1 cellular context compared by ENCODE assay signal in genomic region chr17:38701504-38702165, GRCh38.
TF ChIP-seq lines count a peak whose summit lies in the region.

No MANE protein-coding gene starts in this region.

TF ChIP-seq in HepG2, 621 proteins besides CTCF, POLR2A, EP300 and RAD21 (continued from another document and continues in another):
- TF ChIP-seq AKNA (CRISPR knock-in tag; IDR thresholded peaks at IDR 0.05; ENCODE audit: borderline replicate concordance) (no peak), GLMP (CRISPR knock-in tag; IDR thresholded peaks at IDR 0.05; ENCODE audit: borderline replicate concordance) (no peak), THYN1 (CRISPR knock-in tag; IDR thresholded peaks at IDR 0.05; ENCODE audit: borderline replicate concordance, low read depth) (0 out of 2 replicates have a peak, but pooled peaks have one; percentile 18), ZNF570 (CRISPR knock-in tag; IDR thresholded peaks at IDR 0.05; ENCODE audit: borderline replicate concordance) (no peak), ZNF503 (CRISPR knock-in tag; IDR thresholded peaks at IDR 0.05) (peak; percentile 43; the same call in 1 of the 2 replicates), ZNF574 (CRISPR knock-in tag; IDR thresholded peaks at IDR 0.05) (no peak; the same call in 1 of the 2 replicates), NFRKB (IDR thresholded peaks at IDR 0.05) (no peak), ZNF879 (CRISPR knock-in tag; IDR thresholded peaks at IDR 0.05) (no peak), ZNF564 (CRISPR knock-in tag; IDR thresholded peaks at IDR 0.05) (no peak), KLF16 (CRISPR knock-in tag; IDR thresholded peaks at IDR 0.05) (peak in 1 of 2 experiments; percentile 2; a peak in 1 of 4 replicates), ZNF562 (CRISPR knock-in tag; IDR thresholded peaks at IDR 0.05; ENCODE audit: borderline replicate concordance) (no peak), BHLHE40 (IDR thresholded peaks at IDR 0.05; ENCODE audit: low read length) (peak; percentile 15; the same call in 1 of the 2 replicates), ZMAT5 (CRISPR knock-in tag; IDR thresholded peaks at IDR 0.05; ENCODE audit: borderline replicate concordance, low read depth) (no peak), GMEB1 (CRISPR knock-in tag; IDR thresholded peaks at IDR 0.05; ENCODE audit: borderline replicate concordance) (no peak), ZNF777 (CRISPR knock-in tag; IDR thresholded peaks at IDR 0.05) (no peak), KDM2A (CRISPR knock-in tag; IDR thresholded peaks at IDR 0.05; ENCODE audit: borderline replicate concordance, low read depth) (no peak), ZNF550 (CRISPR knock-in tag; IDR thresholded peaks at IDR 0.05; ENCODE audit: borderline replicate concordance) (peak; percentile 82; the same call in 1 of the 2 replicates), ZNF713 (CRISPR knock-in tag; IDR thresholded peaks at IDR 0.05) (no peak), MED13 (CRISPR knock-in tag; IDR thresholded peaks at IDR 0.05) (no peak), NAIF1 (CRISPR knock-in tag; IDR thresholded peaks at IDR 0.05; ENCODE audit: borderline replicate concordance) (no peak), CSRNP1 (CRISPR knock-in tag; IDR thresholded peaks at IDR 0.05) (no peak), MIXL1 (CRISPR knock-in tag; IDR thresholded peaks at IDR 0.05) (0 out of 2 replicates have a peak, but pooled peaks have one; percentile 9), ZBTB14 (CRISPR knock-in tag; IDR thresholded peaks at IDR 0.05) (no peak), ZNF543 (CRISPR knock-in tag; IDR thresholded peaks at IDR 0.05) (no peak), ARID3A (IDR thresholded peaks at IDR 0.05; ENCODE audit: low read depth, low read length) (no peak), PLSCR1 (CRISPR knock-in tag; IDR thresholded peaks at IDR 0.05; ENCODE audit: borderline replicate concordance) (peak; percentile 54; the same call in 1 of the 2 replicates), PBX2 (CRISPR knock-in tag; IDR thresholded peaks at IDR 0.05) (no peak), CHD4 (IDR thresholded peaks at IDR 0.05; ENCODE audit: borderline replicate concordance, low read length) (no peak; the same call in 1 of the 2 replicates), TERF1 (CRISPR knock-in tag; IDR thresholded peaks at IDR 0.05) (no peak), CREB3 (CRISPR knock-in tag; IDR thresholded peaks at IDR 0.05) (no peak), CREBL2 (CRISPR knock-in tag; IDR thresholded peaks at IDR 0.05; ENCODE audit: borderline replicate concordance) (no peak), HNRNPL (IDR thresholded peaks at IDR 0.05; ENCODE audit: low read depth, low read length) (no peak)
